Comparison of ENCODE assay signal across 24 cellular contexts in the genomic region with DNA sequence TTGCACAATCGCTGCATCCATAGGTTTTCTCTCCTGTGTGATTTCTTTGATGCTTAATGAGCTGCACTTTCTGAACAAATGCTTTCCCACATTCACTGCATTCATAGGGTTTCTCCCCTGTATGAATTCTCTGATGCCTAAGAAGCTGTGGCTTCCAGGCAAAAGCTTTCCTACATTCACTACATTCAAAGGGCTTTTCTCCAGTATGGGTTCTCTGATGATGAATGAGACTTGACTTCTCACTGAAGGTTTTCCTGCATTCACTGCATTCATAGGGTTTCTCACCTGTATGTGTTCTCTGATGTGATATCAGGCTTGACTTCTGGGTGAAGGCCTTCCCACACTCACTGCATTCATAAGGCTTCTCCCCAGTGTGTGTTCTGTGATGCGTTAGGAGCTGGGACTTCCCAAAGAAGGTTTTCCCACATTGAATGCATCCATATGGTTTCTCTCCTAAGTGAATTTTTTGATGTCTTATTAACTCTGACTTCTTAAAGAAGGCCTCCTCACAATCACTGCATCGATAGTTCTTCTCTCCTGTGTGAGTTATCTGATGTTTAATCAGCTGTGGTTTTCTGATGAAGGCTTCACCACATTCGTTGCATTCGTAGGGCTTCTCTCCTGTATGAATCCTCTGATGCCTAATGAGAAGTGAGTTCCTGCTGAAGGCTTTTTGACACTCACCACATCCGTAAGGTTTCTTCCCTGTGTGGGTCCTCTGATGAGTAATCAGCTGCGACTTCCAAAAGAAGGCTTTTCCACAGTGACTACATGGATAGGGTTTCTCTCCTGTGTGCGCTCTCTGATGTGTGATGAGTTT. TPM values are rescaled to one million over a fixed set of nuclear protein-coding genes. Genes with fewer than 3 reads are reported as not detected.
DNase-seq lines count a peak whose midpoint lies in the region; ATAC-seq, FAIRE-seq and TF ChIP-seq lines count a peak whose summit lies in the region.
"Had no signal": no experiment of that assay in that cellular context is flagged by ENCODE, and none has a peak within 500 bp of the region (broad histone marks: within the 10 kb centered on the region; RNA-seq: fewer than 3 reads in every experiment).

No MANE protein-coding gene starts in this region.

- H3K14ac ChIP-seq in H1 (ENCODE audit: insufficient read length): no peak overlapping the region

- no peak overlapping the region for H3K4me2 ChIP-seq in H1 (ENCODE audit: insufficient read depth in 1 of 2, low read depth in 2 of 2, low read length in 2 of 2)
- H3K4me2 ChIP-seq in neural progenitor cell: no peak overlapping the region

- TF ChIP-seq CTCF in H1 (IDR thresholded peaks at IDR 0.05; ENCODE audit: control extremely low read depth in 1 of 3, insufficient read depth in 1 of 3, low read depth in 1 of 3, low read length in 3 of 3): no peak
- TF ChIP-seq CTCF in neural progenitor cell (IDR thresholded peaks at IDR 0.05): no peak
- no peak for TF ChIP-seq CTCF in chondrocyte (IDR thresholded peaks at IDR 0.05)

- H4K5ac ChIP-seq in H1 (ENCODE audit: insufficient read length, low read depth, low read length): no peak overlapping the region

- no peak for TF ChIP-seq EP300 in H1 (IDR thresholded peaks at IDR 0.05; ENCODE audit: borderline replicate concordance in 1 of 2, low read depth in 2 of 2, low read length in 2 of 2)

- no peaks in the 10 kb centered on the region for H3K27me3 ChIP-seq in CD8-positive, alpha-beta memory T cell (ENCODE audit: insufficient read depth, low read length, poor library complexity, severe bottlenecking)
- no peaks in the 10 kb centered on the region for H3K27me3 ChIP-seq in H1 (replicated peaks in 1 of 4; ENCODE audit: control insufficient read depth in 3 of 4, extremely low read depth in 1 of 4, insufficient read depth in 3 of 4, low read length in 3 of 4)
- H3K27me3 ChIP-seq in neural progenitor cell: no peaks in the 10 kb centered on the region
- H3K27me3 ChIP-seq: heart right ventricle, pancreas, tibial nerve had no signal

- no peaks in the 10 kb centered on the region for H3K23me2 ChIP-seq in H1 (ENCODE audit: low read depth, low read length)

- no peak overlapping the region for H2BK15ac ChIP-seq in H1 (ENCODE audit: low read length)

- H3K4ac ChIP-seq in H1 (replicated peaks; ENCODE audit: insufficient read length, low read depth, low read length): no peak overlapping the region

- H3K36me3 Mint-ChIP-seq in CD8-positive, alpha-beta memory T cell: peaks cover 15 to 83% (median 67%) of the 10 kb centered on the region in 3 donors
- peaks cover 56% of the 10 kb centered on the region for H3K36me3 Mint-ChIP-seq in neural progenitor cell
- H3K36me3 Mint-ChIP-seq in chondrocyte (ENCODE audit: low read depth): peaks cover 83% of the 10 kb centered on the region

- no peak for FAIRE-seq in H1 (lab: Jason Lieb, UNC)
- FAIRE-seq in RCC 7860 (lab: Jason Lieb, UNC): no peak
- FAIRE-seq: HTR-8/SVneo, pancreas had no signal

- H2AFZ ChIP-seq in H1 (ENCODE audit: low read length) (no peak overlapping the region), neural progenitor cell (replicated peaks) (no peak overlapping the region)

- no peak overlapping the region for H2BK5ac ChIP-seq in H1 (ENCODE audit: low read depth, low read length)

- no peak overlapping the region for H2BK120ac ChIP-seq in H1 (replicated peaks; ENCODE audit: low read depth, low read length)

- H3K79me2 ChIP-seq in H1 (ENCODE audit: control insufficient read depth in 1 of 2, insufficient read depth in 2 of 2, low read length in 2 of 2) (no peaks in the 10 kb centered on the region), neural progenitor cell (ENCODE audit: low read depth) (no peaks in the 10 kb centered on the region)

- POLR2A ChIA-PET in CD8-positive, alpha-beta memory T cell (lab: Charles Lee): no interaction called here
- POLR2A ChIA-PET in H1 (lab: Charles Lee; ENCODE audit: partially characterized antibody): interaction anchor here (0.8 kb wide), 1 partner anchor 18 kb away, joined by 3 read pairs; no protein-coding TSS in a partner anchor

- in situ Hi-C loops in ACHN (cut with HindIII; ENCODE audit: low pct_ligation_motif_present, low pct_unique_long_range_greater_than_20kb, low sequenced_read_pairs): no loop called here

- H3K9ac ChIP-seq in H1 (replicated peaks in 1 of 4; ENCODE audit: extremely low read depth in 1 of 4, low read depth in 3 of 4, low read length in 3 of 4) (no peak overlapping the region), neural progenitor cell (no peak overlapping the region)

- 92% methylated on average over 8 of the region's 8 CpGs; no CpG with 5 or more reads in 1 of the 2 experiments for WGBS in H1 (ENCODE audit: extremely low coverage in 1 of 2, insufficient coverage in 1 of 2, insufficient read length in 1 of 2, insufficient replicate concordance in 2 of 2, low coverage in 1 of 2, low lambda C conversion rate in 2 of 2, missing lambda C conversion rate in 1 of 2), 2 experiments

- TF ChIP-seq RAD21 in H1 (IDR thresholded peaks at IDR 0.05 in 1 of 2, conservative IDR thresholded peaks at IDR 0.05 in 1 of 2; ENCODE audit: low read depth in 2 of 2, low read length in 2 of 2): no peak

- peak overlapping the region; percentile 26 for H3K4me3 ChIP-seq in CD8-positive, alpha-beta memory T cell (ENCODE audit: low read length)
- H3K4me3 ChIP-seq in H1 (ENCODE audit: extremely low read depth in 1 of 4, insufficient read depth in 2 of 4, low read depth in 3 of 4, low read length in 4 of 4): peak overlapping the region in 1 of 4 experiments; percentile 22; a peak in 1 of 8 replicates
- peak overlapping the region; percentile 1 for H3K4me3 ChIP-seq in neural progenitor cell
- H3K4me3 ChIP-seq: heart right ventricle, lung, pancreas, tibial nerve had no signal

- peaks cover 8% of the 10 kb centered on the region for H3K36me3 ChIP-seq in CD8-positive, alpha-beta memory T cell (ENCODE audit: insufficient read depth, low read length)
- H3K36me3 ChIP-seq in H1 (ENCODE audit: control insufficient read depth in 2 of 4, insufficient read depth in 4 of 4, low read length in 3 of 4) (peaks cover 0 to 28% (median 10%) of the 10 kb centered on the region in 4 experiments; a peak in 3 of 8 replicates), neural progenitor cell (peaks cover 41% of the 10 kb centered on the region)

- no peak overlapping the region for H3K27ac ChIP-seq in CD8-positive, alpha-beta memory T cell (ENCODE audit: low read depth, low read length)
- H3K27ac ChIP-seq in H1 (ENCODE audit: low read depth, low read length): no peak overlapping the region
- no peak overlapping the region for H3K27ac ChIP-seq in neural progenitor cell
- H3K27ac ChIP-seq: heart right ventricle, pancreas, tibial nerve had no signal

- H4K20me1 ChIP-seq in H1 (replicated peaks in 1 of 2; ENCODE audit: control insufficient read depth in 1 of 2, insufficient read depth in 2 of 2, low read length in 2 of 2): no peaks in the 10 kb centered on the region
- no peaks in the 10 kb centered on the region for H4K20me1 ChIP-seq in neural progenitor cell (ENCODE audit: low read depth)

- no peak overlapping the region for H3K56ac ChIP-seq in H1 (replicated peaks; ENCODE audit: insufficient read length, low read depth, low read length)

- H2BK20ac ChIP-seq in H1 (ENCODE audit: low read length): no peak overlapping the region

- H3K4me1 ChIP-seq in CD8-positive, alpha-beta memory T cell (ENCODE audit: insufficient read depth, low read length): no peaks in the 10 kb centered on the region
- H3K4me1 ChIP-seq in H1 (replicated peaks in 1 of 4; ENCODE audit: control insufficient read depth in 3 of 4, insufficient read depth in 4 of 4, low read length in 3 of 4) (no peaks in the 10 kb centered on the region), neural progenitor cell (no peaks in the 10 kb centered on the region)
- H3K4me1 ChIP-seq: heart right ventricle, pancreas, tibial nerve had no signal

- DNase-seq in CD8-positive, alpha-beta memory T cell: no peak
- peak; percentile 20 for DNase-seq in NAMALWA (ENCODE audit: low spot score)
- peak in 1 of 2 experiments; percentile 27 for DNase-seq in H1 (ENCODE audit: low read depth in 1 of 2, low spot score in 2 of 2)
- no peak for DNase-seq in neural progenitor cell (ENCODE audit: low spot score)
- DNase-seq in RCC 7860 (ENCODE audit: low spot score): no peak
- DNase-seq in ACHN: no peak
- no peak for DNase-seq in chondrocyte (ENCODE audit: low spot score)
- DNase-seq: activated naive CD8-positive, alpha-beta T cell treated with anti-CD3 and anti-CD28 coated beads for 36 hours; cortex of kidney; H9; heart right ventricle; islet precursor cell; naive B cell; NCI-H1417 treated with DMSO at 0.1 percent for 48 hours; NCI-H2171; NCI-H526 treated with DMSO at 0.1 percent for 48 hours; pancreas; stimulated activated naive CD4-positive, alpha-beta T cell treated with Interleukin-2 at 50 U/mL for 16 hours; SW 1271 had no signal

- H4K8ac ChIP-seq in H1 (ENCODE audit: extremely low read depth, insufficient read depth, low read length): no peak overlapping the region

- no peaks in the 10 kb centered on the region for H3K4me1 Mint-ChIP-seq in CD8-positive, alpha-beta memory T cell
- no peaks in the 10 kb centered on the region for H3K4me1 Mint-ChIP-seq in neural progenitor cell
- no peaks in the 10 kb centered on the region for H3K4me1 Mint-ChIP-seq in chondrocyte (ENCODE audit: low read depth)
- H3K4me1 Mint-ChIP-seq: activated naive CD8-positive, alpha-beta T cell treated with anti-CD3 and anti-CD28 coated beads for 36 hours; H9; naive B cell had no signal

- H3K18ac ChIP-seq in H1 (ENCODE audit: extremely low read depth, low read length): no peak overlapping the region

- H3K9me3 Mint-ChIP-seq in CD8-positive, alpha-beta memory T cell: peaks cover 67 to 97% (median 93%) of the 10 kb centered on the region in 5 donors
- H3K9me3 Mint-ChIP-seq in neural progenitor cell (peaks cover 93% of the 10 kb centered on the region), chondrocyte (ENCODE audit: low read depth) (peaks cover 80% of the 10 kb centered on the region)

- no peak overlapping the region for H3K4me3 Mint-ChIP-seq in CD8-positive, alpha-beta memory T cell
- H3K4me3 Mint-ChIP-seq in neural progenitor cell: no peak overlapping the region
- H3K4me3 Mint-ChIP-seq in chondrocyte (ENCODE audit: unreplicated experiment): no peak overlapping the region
- H3K4me3 Mint-ChIP-seq: activated naive CD8-positive, alpha-beta T cell treated with anti-CD3 and anti-CD28 coated beads for 36 hours; H9 had no signal

- no peaks in the 10 kb centered on the region for H3K79me1 ChIP-seq in H1 (ENCODE audit: low read depth, low read length)

- peaks cover 9% of the 10 kb centered on the region for H3F3A ChIP-seq in neural progenitor cell (ENCODE audit: low read depth)

- no peak overlapping the region for H4K91ac ChIP-seq in H1 (replicated peaks; ENCODE audit: insufficient read length, low read length)

- ATAC-seq in HG03354 (IDR thresholded peaks at IDR 0.05; ENCODE audit: poor library complexity, severe bottlenecking, unreplicated experiment): no peak
- ATAC-seq: heart right ventricle, pancreas, Right ventricle myocardium inferior had no signal

- H3K27ac Mint-ChIP-seq in CD8-positive, alpha-beta memory T cell: no peak overlapping the region
- H3K27ac Mint-ChIP-seq in neural progenitor cell (no peak overlapping the region), chondrocyte (ENCODE audit: unreplicated experiment) (no peak overlapping the region)
- H3K27ac Mint-ChIP-seq: activated naive CD8-positive, alpha-beta T cell treated with anti-CD3 and anti-CD28 coated beads for 36 hours; H9; naive B cell had no signal

- H3K9me3 ChIP-seq in CD8-positive, alpha-beta memory T cell (ENCODE audit: low read length): peaks cover 71% of the 10 kb centered on the region
- H3K9me3 ChIP-seq in H1 (ENCODE audit: insufficient read depth in 2 of 2, low read depth in 1 of 2, low read length in 1 of 2) (peaks cover 78 to 86% of the 10 kb centered on the region in 2 experiments), neural progenitor cell (ENCODE audit: low read depth) (peaks cover 89% of the 10 kb centered on the region)

- CTCF ChIA-PET in CD8-positive, alpha-beta memory T cell (lab: Charles Lee): interaction anchor here (1.4 kb wide), 1 partner anchor 21 kb away, joined by 3 read pairs; no protein-coding TSS in a partner anchor
- CTCF ChIA-PET in H1 (lab: Charles Lee; ENCODE audit: partially characterized antibody): interaction anchor here (1.2 to 2.6 kb wide), 4 partner anchors 9 to 78 kb away, joined by 3 to 9 read pairs (median 3); no protein-coding TSS in a partner anchor

- TF ChIP-seq POLR2A in H1 (IDR thresholded peaks at IDR 0.05; ENCODE audit: control extremely low read depth in 1 of 2, low read depth in 2 of 2, low read length in 2 of 2): no peak

- peaks cover 0 to 1% of the 10 kb centered on the region in 2 donors for H3K27me3 Mint-ChIP-seq in CD8-positive, alpha-beta memory T cell
- H3K27me3 Mint-ChIP-seq in neural progenitor cell (ENCODE audit: insufficient read depth, low read depth) (peaks cover 2% of the 10 kb centered on the region), chondrocyte (ENCODE audit: low read depth) (no peaks in the 10 kb centered on the region)
- H3K27me3 Mint-ChIP-seq: activated naive CD8-positive, alpha-beta T cell treated with anti-CD3 and anti-CD28 coated beads for 36 hours; naive B cell had no signal

- no peak overlapping the region for H3K23ac ChIP-seq in H1 (ENCODE audit: insufficient read length)

- H2BK12ac ChIP-seq in H1 (ENCODE audit: low read depth, low read length): no peak overlapping the region

- H2AK5ac ChIP-seq in H1 (ENCODE audit: low read depth, low read length): no peak overlapping the region

RNA-seq across cellular contexts. Expression of a gene that starts 30.3 kb away (rescaled TPM):
- total RNA-seq in CD8-positive, alpha-beta memory T cell: 1 to 10 TPM; 5.6 to 6.2 TPM
- polyA plus RNA-seq in CD8-positive, alpha-beta memory T cell: 1.5 TPM
- total RNA-seq in H1 (2021; fragmentation: NEBNext Ultra II Directional; extraction: Animal tissue kit (Norgen Biotek cat#: 25700)): 16.9 and 20.3 TPM in 2 replicates
- polyA plus RNA-seq in H1 (2011; rRNA removed): 2.7 and 3.6 TPM in 2 replicates
- polyA plus RNA-seq in H1 (2011; cell fraction: cytosol; rRNA removed): 4.0 TPM
- 7.8 TPM for polyA plus RNA-seq in H1 (2011; cell fraction: nucleus; rRNA removed)
- 4.4 to 9.6 TPM (median 6.0 TPM) in 4 replicates for polyA plus RNA-seq in H1 (2012, experiment 1 of 2)
- polyA plus RNA-seq in H1 (2012, experiment 2 of 2): 0.55 TPM
- polyA plus RNA-seq in H1 (2013, experiment 1 of 2): 14.7 TPM
- 12.7 TPM for polyA plus RNA-seq in H1 (2013, experiment 2 of 2)
- 10.2 and 20.7 TPM in 2 replicates for polyA minus RNA-seq in H1 (2011; rRNA and poly(A)+ RNA removed)
- polyA minus RNA-seq in H1 (2011; cell fraction: cytosol; rRNA and poly(A)+ RNA removed): 13.4 TPM
- polyA minus RNA-seq in H1 (2011; cell fraction: nucleus; rRNA and poly(A)+ RNA removed): 45.6 TPM
- 19.2 and 28.8 TPM in 2 replicates for total RNA-seq in neural progenitor cell (ENCODE audit: low replicate concordance)
- total RNA-seq in chondrocyte: 17.1 to 26.3 TPM (median 18.1 TPM) in 3 replicates

RNA-seq across cellular contexts. Expression of a gene that starts 38.4 kb away (rescaled TPM):
- total RNA-seq in CD8-positive, alpha-beta memory T cell: 10 to 100 TPM; 55.9 to 57.7 TPM
- 35.0 TPM for polyA plus RNA-seq in CD8-positive, alpha-beta memory T cell
- total RNA-seq in H1 (2021; fragmentation: NEBNext Ultra II Directional; extraction: Animal tissue kit (Norgen Biotek cat#: 25700)): 44.6 and 45.2 TPM in 2 replicates
- 31.4 and 58.8 TPM in 2 replicates for polyA plus RNA-seq in H1 (2011; rRNA removed)
- 46.5 TPM for polyA plus RNA-seq in H1 (2011; cell fraction: cytosol; rRNA removed)
- 107 TPM for polyA plus RNA-seq in H1 (2011; cell fraction: nucleus; rRNA removed)
- 34.1 to 36.9 TPM (median 35.8 TPM) in 4 replicates for polyA plus RNA-seq in H1 (2012, experiment 1 of 2)
- 34.9 TPM for polyA plus RNA-seq in H1 (2012, experiment 2 of 2)
- polyA plus RNA-seq in H1 (2013, experiment 1 of 2): 26.8 TPM
- polyA plus RNA-seq in H1 (2013, experiment 2 of 2): 25.1 TPM
- 82.5 and 105 TPM in 2 replicates for polyA minus RNA-seq in H1 (2011; rRNA and poly(A)+ RNA removed)
- 37.5 TPM for polyA minus RNA-seq in H1 (2011; cell fraction: cytosol; rRNA and poly(A)+ RNA removed)
- 38.0 TPM for polyA minus RNA-seq in H1 (2011; cell fraction: nucleus; rRNA and poly(A)+ RNA removed)
- total RNA-seq in neural progenitor cell (ENCODE audit: low replicate concordance): 25.6 and 36.1 TPM in 2 replicates
- total RNA-seq in chondrocyte: 49.6 to 58.9 TPM (median 56.2 TPM) in 3 replicates
